8 cellular contexts compared by ENCODE assay signal in the genomic region with DNA sequence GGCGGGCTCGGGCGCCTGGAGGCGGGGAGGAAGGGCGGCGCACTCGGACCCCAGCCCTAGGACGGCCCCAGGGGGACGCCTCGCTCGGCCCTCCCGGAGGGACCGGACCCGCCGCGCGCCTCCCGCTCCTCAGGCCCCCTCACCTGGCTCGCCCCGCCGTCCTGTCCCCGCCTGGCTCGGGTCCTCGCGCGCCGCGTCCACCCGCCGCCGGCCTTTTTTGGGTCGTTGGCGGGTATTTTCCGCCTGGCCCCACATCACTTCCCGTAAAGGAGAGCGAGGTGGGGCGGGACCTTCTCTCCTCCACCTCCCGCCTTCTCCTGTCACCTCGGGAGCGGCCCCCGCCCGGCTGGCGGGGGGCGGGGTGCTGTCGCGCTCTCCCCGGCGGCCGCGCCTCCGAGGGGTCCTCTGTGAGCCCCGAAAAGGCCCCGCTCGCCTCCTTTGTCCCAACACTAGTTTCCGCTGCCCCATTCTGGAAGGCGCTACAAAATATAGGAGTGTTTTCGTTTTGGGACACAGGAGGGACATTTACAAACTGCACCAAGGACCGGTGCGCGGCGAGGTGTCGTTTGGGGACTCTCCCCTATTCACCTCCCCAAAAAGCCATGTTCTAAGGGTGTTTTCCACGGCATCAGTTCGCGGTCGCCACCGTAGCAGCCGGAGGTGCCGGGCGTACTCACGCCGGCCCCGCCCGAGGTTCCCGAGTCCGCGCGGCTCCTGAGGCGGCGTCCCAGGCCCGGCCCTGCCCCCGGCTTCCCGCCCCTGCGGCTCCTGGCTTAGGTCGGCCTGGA. TPM values are rescaled to one million over a fixed set of nuclear protein-coding genes. Genes with fewer than 3 reads are reported as not detected.
DNase-seq lines count a peak whose midpoint lies in the region; ATAC-seq and TF ChIP-seq lines count a peak whose summit lies in the region.

A gene (minus strand): TSS at position 241 of the 788 bp plus-strand sequence. CDS start 54,879 bp downstream, outside the sequence.

- peak; percentile 65 for ATAC-seq in GM21515 (IDR thresholded peaks at IDR 0.05; ENCODE audit: unreplicated experiment)
- peak; percentile 87 for ATAC-seq in T-helper 17 cell
- ATAC-seq in right cardiac atrium: peak; percentile 95 to 97
- ATAC-seq in sciatic nerve: peak; percentile 92

- H3K4me1 Mint-ChIP-seq in T-helper 17 cell: peaks cover 37% of the 10 kb centered on the region

- intact Hi-C loops in adrenal gland (cut with DNase I): loop anchor here (2.0 to 10.0 kb wide), 3 partner anchors 67 to 145 kb away; no protein-coding TSS in a partner anchor
- intact Hi-C loops in right cardiac atrium (cut with DNase I): loop anchor here (2.0 to 5.0 kb wide), 2 partner anchors 67 to 71 kb away; no protein-coding TSS in a partner anchor
- intact Hi-C loops in sciatic nerve (cut with DNase I): loop anchor here (5.0 kb wide), 1 partner anchor 72 kb away; no protein-coding TSS in a partner anchor

- no peak for TF ChIP-seq CTCF in adrenal gland (IDR thresholded peaks at IDR 0.05)

- no peaks in the 10 kb centered on the region for H3K9me3 ChIP-seq in T-helper 17 cell (ENCODE audit: control insufficient read depth, low read length, poor library complexity, severe bottlenecking)
- H3K9me3 ChIP-seq in adrenal gland (replicated peaks in 1 of 3): no peaks in the 10 kb centered on the region
- no peaks in the 10 kb centered on the region for H3K9me3 ChIP-seq in right cardiac atrium (ENCODE audit: control insufficient read depth, low read length)

- H3K36me3 ChIP-seq in adrenal gland (replicated peaks in 1 of 2): no peaks in the 10 kb centered on the region

- peak within 1 kb of the TSS; percentile 96 for H3K4me3 Mint-ChIP-seq in T-helper 17 cell

- H3K27me3 ChIP-seq in adrenal gland (no peaks in the 10 kb centered on the region), right cardiac atrium (ENCODE audit: control insufficient read depth, insufficient read depth) (no peaks in the 10 kb centered on the region)

- TF ChIP-seq POLR2A in adrenal gland (IDR thresholded peaks at IDR 0.05): peak; percentile 19 to 68

- H3K4me1 ChIP-seq in adrenal gland (replicated peaks in 1 of 2) (peaks cover 0 to 18% of the 10 kb centered on the region in 2 donors), right cardiac atrium (ENCODE audit: control insufficient read depth, insufficient read depth, low read length) (no peaks in the 10 kb centered on the region)

- peak; percentile 77 for DNase-seq in EH (ENCODE audit: low read depth)
- DNase-seq in HuH-7 (ENCODE audit: low spot score): peak; percentile 70
- peak; percentile 63 to 68 (median 66) for DNase-seq in T-helper 17 cell
- DNase-seq in adrenal gland: peak; percentile 77 to 87 (median 81)
- peak; percentile 85 to 91 (median 87) for DNase-seq in right cardiac atrium
- DNase-seq in sciatic nerve (ENCODE audit: low spot score): peak; percentile 75
- DNase-seq in NCI-H128 (lab: John Stamatoyannopoulos, UW; ENCODE audit: unreplicated experiment): no peak

- H3K27ac ChIP-seq in adrenal gland (peak within 1 kb of the TSS; percentile 83 to 94 (median 87)), right cardiac atrium (ENCODE audit: low read length) (peak within 1 kb of the TSS; percentile 79)

- H3K27me3 Mint-ChIP-seq in T-helper 17 cell: no peaks in the 10 kb centered on the region

- peaks cover 4% of the 10 kb centered on the region for H3K36me3 Mint-ChIP-seq in T-helper 17 cell (ENCODE audit: low read depth)

- 0 to 1% (median 0%) methylated on average over 28 to 85 of the region's 85 CpGs for WGBS in adrenal gland, 4 donors
- WGBS in right cardiac atrium: under 1% methylated on average over 85 of the region's 85 CpGs

- H3K27ac Mint-ChIP-seq in T-helper 17 cell: peak within 1 kb of the TSS; percentile 96

- H3K4me3 ChIP-seq in adrenal gland (peak within 1 kb of the TSS; percentile 75 to 87 (median 84)), right cardiac atrium (ENCODE audit: low read length) (peak within 1 kb of the TSS; percentile 95)

RNA-seq across cellular contexts. Expression of the gene that starts here (rescaled TPM):
- total RNA-seq in T-helper 17 cell (10 to 100 TPM; 27.1 to 31.4 TPM), adrenal gland (10 to 100 TPM; 17.7 to 78.3 (median 46.7) TPM), right cardiac atrium (10 to 100 TPM in 2 of 4 donors, 1 to 10 TPM in 2; 7.6 to 18.0 (median 9.7) TPM), sciatic nerve (27.6 TPM)
- polyA plus RNA-seq in adrenal gland (100 to 1,000 TPM in 1 of 3 donors, 10 to 100 TPM in 2; 12.6 to 102 (median 12.7) TPM), right cardiac atrium (3.0 TPM)
